ENCODE assay signal across 30 cellular contexts in genomic region chr11:130808541-130808940, GRCh38.
"Had no signal": no experiment of that assay in that cellular context is flagged by ENCODE, and none has a peak within 500 bp of the region (broad histone marks: within the 10 kb centered on the region; RNA-seq: fewer than 3 reads in every experiment).

No MANE protein-coding gene starts in this region.

- H3K4me1 Mint-ChIP-seq: activated CD4-positive, alpha-beta T cell treated with anti-CD3 and anti-CD28 coated beads for 36 hours; activated CD4-positive, alpha-beta T cell treated with anti-CD3 and anti-CD28 coated beads, Interleukin-2, amount 10 ng/mL, durations not matched to agents 7 days and 5 days; activated naive CD4-positive, alpha-beta T cell treated with anti-CD3 and anti-CD28 coated beads, Interleukin-2, amount 50 U/mL, for 24 hours; activated naive CD8-positive, alpha-beta T cell treated with anti-CD3 and anti-CD28 coated beads, Interleukin-2, amount 10 ng/mL, durations not matched to agents 7 days and 5 days had no signal

- H3K9me3 Mint-ChIP-seq: activated CD4-positive, alpha-beta T cell treated with anti-CD3 and anti-CD28 coated beads, Interleukin-2, amount 10 ng/mL, durations not matched to agents 7 days and 5 days; activated naive CD4-positive, alpha-beta T cell treated with anti-CD3 and anti-CD28 coated beads, Interleukin-2, amount 50 U/mL, for 24 hours; activated naive CD8-positive, alpha-beta T cell treated with anti-CD3 and anti-CD28 coated beads, Interleukin-2, amount 10 ng/mL, durations not matched to agents 7 days and 5 days; activated T-cell treated with anti-CD3 and anti-CD28 coated beads, Interleukin-2, amount 50 U/mL, for 24 hours; activated T-helper 2 cell treated with anti-CD3 and anti-CD28 coated beads, Interferon-gamma antibody, Interleukin-2, Interleukin-4, amounts not matched to agents 10 μg/mL and 5 μg/mL and 100 μg/mL, durations not matched to agents 14 hours and 24 hours and 36 hours; T-helper 1 cell treated with Interleukin-12 subunit alpha and Interleukin-12 subunit beta and Interleukin-4 antibody, amounts not matched to agents 30 μg/mL and 1 μg/mL, for 36 hours; T-helper 2 cell treated with Interferon-gamma antibody and Interleukin-4, amounts not matched to agents 5 μg/mL and 100 μg/mL, for 36 hours had no signal

- H3K27ac Mint-ChIP-seq: activated CD4-positive, alpha-beta T cell treated with anti-CD3 and anti-CD28 coated beads for 36 hours; activated CD4-positive, alpha-beta T cell treated with anti-CD3 and anti-CD28 coated beads, Interleukin-2, amount 10 ng/mL, durations not matched to agents 7 days and 5 days; activated CD8-positive, alpha-beta T cell treated with anti-CD3 and anti-CD28 coated beads, Interleukin-2, amount 10 ng/mL, durations not matched to agents 7 days and 5 days; activated naive CD4-positive, alpha-beta T cell treated with anti-CD3 and anti-CD28 coated beads, Interleukin-2, amount 50 U/mL, for 24 hours; activated naive CD8-positive, alpha-beta T cell treated with anti-CD3 and anti-CD28 coated beads, Interleukin-2, amount 10 ng/mL, durations not matched to agents 7 days and 5 days; activated T-cell treated with anti-CD3 and anti-CD28 coated beads, Interleukin-2, amount 50 U/mL, for 24 hours; activated T-helper 2 cell treated with anti-CD3 and anti-CD28 coated beads, Interferon-gamma antibody, Interleukin-2, Interleukin-4, amounts not matched to agents 10 μg/mL and 5 μg/mL and 100 μg/mL, durations not matched to agents 14 hours and 24 hours and 36 hours; T-helper 1 cell treated with Interleukin-12 subunit alpha and Interleukin-12 subunit beta and Interleukin-4 antibody, amounts not matched to agents 30 μg/mL and 1 μg/mL, for 36 hours; T-helper 2 cell treated with Interferon-gamma antibody and Interleukin-4, amounts not matched to agents 5 μg/mL and 100 μg/mL, for 36 hours had no signal

- H3K36me3 Mint-ChIP-seq: activated naive CD4-positive, alpha-beta T cell treated with anti-CD3 and anti-CD28 coated beads, Interleukin-2, amount 50 U/mL, for 24 hours; activated naive CD8-positive, alpha-beta T cell treated with anti-CD3 and anti-CD28 coated beads, Interleukin-2, amount 10 ng/mL, durations not matched to agents 7 days and 5 days had no signal

- H3K27me3 Mint-ChIP-seq: activated CD4-positive, alpha-beta T cell treated with anti-CD3 and anti-CD28 coated beads, Interleukin-2, amount 10 ng/mL, durations not matched to agents 7 days and 5 days; activated naive CD8-positive, alpha-beta T cell treated with anti-CD3 and anti-CD28 coated beads, Interleukin-2, amount 10 ng/mL, durations not matched to agents 7 days and 5 days had no signal

- DNase-seq: activated CD4-positive, alpha-beta T cell treated with anti-CD3 and anti-CD28 coated beads for 36 hours; activated CD4-positive, alpha-beta T cell treated with anti-CD3 and anti-CD28 coated beads, Interleukin-2, amount 10 ng/mL, durations not matched to agents 7 days and 5 days; activated CD4-positive, alpha-beta T cell treated with anti-CD3 and anti-CD28 coated beads, Interleukin-2, amount 50 U/mL, for 48 hours; activated CD8-positive, alpha-beta T cell treated with anti-CD3 and anti-CD28 coated beads, Interleukin-2, amount 10 ng/mL, durations not matched to agents 7 days and 5 days; activated gamma-delta T cell; activated naive CD4-positive, alpha-beta T cell treated with Interleukin-2 at 50 U/mL for 16 hours; activated naive CD8-positive, alpha-beta T cell treated with anti-CD3 and anti-CD28 coated beads, Interleukin-2, amount 10 ng/mL, durations not matched to agents 7 days and 5 days; activated T-cell treated with anti-CD3 and anti-CD28 coated beads, Interleukin-2, amount 50 U/mL, for 24 hours; anterior cingulate cortex; brain microvascular endothelial cell; central memory CD4-positive, alpha-beta T cell; Kasumi-1; MG63; NCI-H1048; NCI-H1105 treated with DMSO at 0.1 percent for 48 hours; NCI-H1436; NCI-H1694; NCI-H2029; NCI-H345; NCI-H524 treated with DMSO at 0.1 percent for 48 hours; PC-3; Peyer's patch; RPMI8226; SHP77 treated with DMSO at 0.1 percent for 48 hours; SK-N-SH had no signal

- H3K4me3 Mint-ChIP-seq: activated CD4-positive, alpha-beta T cell treated with anti-CD3 and anti-CD28 coated beads for 36 hours; activated CD4-positive, alpha-beta T cell treated with anti-CD3 and anti-CD28 coated beads, Interleukin-2, amount 10 ng/mL, durations not matched to agents 7 days and 5 days; activated CD8-positive, alpha-beta T cell treated with anti-CD3 and anti-CD28 coated beads, Interleukin-2, amount 10 ng/mL, durations not matched to agents 7 days and 5 days; activated naive CD4-positive, alpha-beta T cell treated with anti-CD3 and anti-CD28 coated beads, Interleukin-2, amount 50 U/mL, for 24 hours; activated naive CD8-positive, alpha-beta T cell treated with anti-CD3 and anti-CD28 coated beads, Interleukin-2, amount 10 ng/mL, durations not matched to agents 7 days and 5 days; activated T-cell treated with anti-CD3 and anti-CD28 coated beads, Interleukin-2, amount 50 U/mL, for 24 hours; T-helper 1 cell treated with Interleukin-12 subunit alpha and Interleukin-12 subunit beta and Interleukin-4 antibody, amounts not matched to agents 30 μg/mL and 1 μg/mL, for 36 hours; T-helper 2 cell treated with Interferon-gamma antibody and Interleukin-4, amounts not matched to agents 5 μg/mL and 100 μg/mL, for 36 hours had no signal

- H3K4me3 ChIP-seq: MG63, Peyer's patch, SJSA1 had no signal
